1 cellular context compared by ENCODE assay signal in genomic region chr20:1415667-1416468, GRCh38.
TF ChIP-seq lines count a peak whose summit lies in the region.

No MANE protein-coding gene starts in this region.

TF ChIP-seq in A549, 52 proteins besides CTCF, POLR2A, EP300 and RAD21 (continued from another document):
- TF ChIP-seq RCOR1 (IDR thresholded peaks at IDR 0.05; ENCODE audit: low read depth, low read length) (peak; percentile 66; the same call in 1 of the 2 replicates), HOXB5 (CRISPR knock-in tag; IDR thresholded peaks at IDR 0.05) (peak; percentile 67; the same call in 1 of the 2 replicates), SMC3 (IDR thresholded peaks at IDR 0.05) (0 out of 3 replicates have a peak, but pooled peaks have one; percentile 10), JUNB (IDR thresholded peaks at IDR 0.05) (peak; percentile 87), FOSL2 (IDR thresholded peaks at IDR 0.05) (peak; percentile 97), FOSL2 (CRISPR knock-in tag; IDR thresholded peaks at IDR 0.05) (peak; percentile 99), MAX (IDR thresholded peaks at IDR 0.05) (peak; percentile 94), JUN (IDR thresholded peaks at IDR 0.05) (peak; percentile 52 to 80; a peak in 3 of 5 replicates), RARB (CRISPR knock-in tag; IDR thresholded peaks at IDR 0.05) (no peak)
